ENCODE assay signal across 19 cellular contexts in the genomic region with DNA sequence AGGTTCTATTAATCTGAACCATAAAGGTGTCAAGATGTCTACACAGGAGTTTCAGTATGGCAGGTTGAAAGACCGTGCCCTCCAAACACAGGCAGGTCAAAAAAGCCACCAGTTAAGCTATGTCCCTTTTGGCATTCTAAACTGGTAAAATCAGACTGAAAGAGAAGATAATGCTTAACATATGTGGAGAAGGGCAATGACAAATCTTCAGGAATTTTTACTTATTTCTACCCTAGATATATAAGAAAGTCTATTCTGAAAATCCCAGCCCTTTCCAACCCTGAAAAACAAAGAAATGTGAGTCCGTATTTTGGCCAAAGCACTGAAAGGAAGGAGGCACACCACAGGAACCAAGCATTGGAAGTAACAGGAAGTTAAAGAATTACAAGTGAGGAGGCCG. TPM values are rescaled to one million over a fixed set of nuclear protein-coding genes. Genes with fewer than 3 reads are reported as not detected.
DNase-seq lines count a peak whose midpoint lies in the region; ATAC-seq and TF ChIP-seq lines count a peak whose summit lies in the region.
"Had no signal": no experiment of that assay in that cellular context is flagged by ENCODE, and none has a peak within 500 bp of the region (broad histone marks: within the 10 kb centered on the region; RNA-seq: fewer than 3 reads in every experiment).

No MANE protein-coding gene starts in this region.

- intact Hi-C loops in natural killer cell (cut with micrococcal nuclease) = no loop called here

- TF ChIP-seq CTCF in natural killer cell (IDR thresholded peaks at IDR 0.05) = no peak
- no peak for TF ChIP-seq CTCF in type B pancreatic cell (conservative IDR thresholded peaks at IDR 0.05)

- no peaks in the 10 kb centered on the region for H3K9me3 ChIP-seq in T-helper 17 cell (ENCODE audit: control insufficient read depth, low read length, poor library complexity, severe bottlenecking)

- no peak for ATAC-seq in natural killer cell
- no peak for ATAC-seq in natural killer cell treated with Interleukin-12 subunit alpha and Interleukin-12 subunit beta and Interleukin-15 and Interleukin-18, amount 100 ng/mL, for 72 hours
- no peak for ATAC-seq in T-helper 17 cell
- ATAC-seq: HCT116, left cardiac atrium had no signal

- peak overlapping the region; percentile 0 to 26 for H3K27ac Mint-ChIP-seq in natural killer cell
- no peak overlapping the region for H3K27ac Mint-ChIP-seq in natural killer cell treated with Interleukin-12 subunit alpha and Interleukin-12 subunit beta and Interleukin-15 and Interleukin-18, amount 100 ng/mL, for 72 hours
- peak overlapping the region; percentile 43 for H3K27ac Mint-ChIP-seq in T-helper 17 cell
- H3K27ac Mint-ChIP-seq in type B pancreatic cell = peak overlapping the region; percentile 1

- DNase-seq in natural killer cell (no peak), T-helper 17 cell (no peak), fibroblast of peridontal ligament (ENCODE audit: extremely low read depth) (peak; percentile 74), type B pancreatic cell (ENCODE audit: extremely low spot score, unreplicated experiment) (no peak), hypothalamus (lab: John Stamatoyannopoulos, UW) (no peak), midbrain (lab: John Stamatoyannopoulos, UW) (no peak), NCI-H345 (lab: John Stamatoyannopoulos, UW) (no peak)
- no peak for DNase-seq in natural killer cell treated with Interleukin-12 subunit alpha and Interleukin-12 subunit beta and Interleukin-15 and Interleukin-18, amount 100 ng/mL, for 72 hours (ENCODE audit: low spot score)
- DNase-seq: brain microvascular endothelial cell; CD8-positive, alpha-beta memory T cell; GDM1; head of caudate nucleus; left cardiac atrium; mesenchymal stem cell; NCI-H1694; NCI-H2171 treated with DMSO at 0.1 percent for 48 hours; NCI-H69; RPMI8226 had no signal

- H3K4me1 Mint-ChIP-seq in natural killer cell = peaks cover 68 to 69% of the 10 kb centered on the region in 2 donors
- peaks cover 42 to 53% of the 10 kb centered on the region in 2 donors for H3K4me1 Mint-ChIP-seq in natural killer cell treated with Interleukin-12 subunit alpha and Interleukin-12 subunit beta and Interleukin-15 and Interleukin-18, amount 100 ng/mL, for 72 hours (ENCODE audit: low read depth in 2 of 2)
- H3K4me1 Mint-ChIP-seq in T-helper 17 cell = peaks cover 43% of the 10 kb centered on the region
- peaks cover 14% of the 10 kb centered on the region for H3K4me1 Mint-ChIP-seq in type B pancreatic cell (ENCODE audit: unreplicated experiment)

- H3K27me3 Mint-ChIP-seq in natural killer cell (ENCODE audit: low read depth in 2 of 2) (no peaks in the 10 kb centered on the region), T-helper 17 cell (no peaks in the 10 kb centered on the region), type B pancreatic cell (no peaks in the 10 kb centered on the region)
- no peaks in the 10 kb centered on the region for H3K27me3 Mint-ChIP-seq in natural killer cell treated with Interleukin-12 subunit alpha and Interleukin-12 subunit beta and Interleukin-15 and Interleukin-18, amount 100 ng/mL, for 72 hours
- H3K27me3 Mint-ChIP-seq: CD8-positive, alpha-beta memory T cell had no signal

- H3K4me3 Mint-ChIP-seq in natural killer cell = no peak overlapping the region
- no peak overlapping the region for H3K4me3 Mint-ChIP-seq in natural killer cell treated with Interleukin-12 subunit alpha and Interleukin-12 subunit beta and Interleukin-15 and Interleukin-18, amount 100 ng/mL, for 72 hours
- H3K4me3 Mint-ChIP-seq in T-helper 17 cell = peak overlapping the region; percentile 21
- H3K4me3 Mint-ChIP-seq in type B pancreatic cell = no peak overlapping the region

- H3K36me3 Mint-ChIP-seq in natural killer cell = no peaks in the 10 kb centered on the region
- peaks cover 6% of the 10 kb centered on the region for H3K36me3 Mint-ChIP-seq in natural killer cell treated with Interleukin-12 subunit alpha and Interleukin-12 subunit beta and Interleukin-15 and Interleukin-18, amount 100 ng/mL, for 72 hours
- H3K36me3 Mint-ChIP-seq in T-helper 17 cell (ENCODE audit: low read depth) = peaks cover 4% of the 10 kb centered on the region
- H3K36me3 Mint-ChIP-seq in type B pancreatic cell = peaks cover 27% of the 10 kb centered on the region

- H3K9me3 Mint-ChIP-seq in natural killer cell (no peaks in the 10 kb centered on the region), type B pancreatic cell (no peaks in the 10 kb centered on the region)
- no peaks in the 10 kb centered on the region for H3K9me3 Mint-ChIP-seq in natural killer cell treated with Interleukin-12 subunit alpha and Interleukin-12 subunit beta and Interleukin-15 and Interleukin-18, amount 100 ng/mL, for 72 hours
- H3K9me3 Mint-ChIP-seq: CD8-positive, alpha-beta memory T cell had no signal

RNA-seq across cellular contexts. Expression of gene AP1G1, which starts 16.5 kb away (rescaled TPM):
- total RNA-seq in natural killer cell = 100 to 1,000 TPM; 176 to 212 (median 188) TPM
- total RNA-seq in natural killer cell treated with Interleukin-12 subunit alpha and Interleukin-12 subunit beta and Interleukin-15 and Interleukin-18, amount 100 ng/mL, for 72 hours = 100 to 1,000 TPM; 111 to 120 TPM
- total RNA-seq in T-helper 17 cell = 100 to 1,000 TPM; 150 to 160 TPM
- 90.5 and 115 TPM in 2 replicates for total RNA-seq in type B pancreatic cell (ENCODE audit: low replicate concordance)

RNA-seq across cellular contexts. Expression of gene ATXN1L, which starts 53.6 kb away (rescaled TPM):
- total RNA-seq in natural killer cell (10 to 100 TPM; 59.7 to 66.9 (median 59.8) TPM), T-helper 17 cell (10 to 100 TPM; 39.9 to 46.3 TPM), type B pancreatic cell (ENCODE audit: low replicate concordance) (27.8 and 29.0 TPM in 2 replicates)
- total RNA-seq in natural killer cell treated with Interleukin-12 subunit alpha and Interleukin-12 subunit beta and Interleukin-15 and Interleukin-18, amount 100 ng/mL, for 72 hours = 10 to 100 TPM; 24.5 to 25.7 TPM

Comparison
In these comparisons a context has a peak if more than half of its experiments do, and no peak if none do; other contexts are left out.
1. H3K27ac Mint-ChIP-seq: peak in natural killer cell (2 of 2), T-helper 17 cell (single experiment) and type B pancreatic cell (single experiment); none in natural killer cell treated with Interleukin-12 subunit alpha and Interleukin-12 subunit beta and Interleukin-15 and Interleukin-18, amount 100 ng/mL, for 72 hours (0 of 2).